Comparison of ENCODE assay signal across 27 cellular contexts in genomic region chr9:21513431-21513830, GRCh38. TPM values are rescaled to one million over a fixed set of nuclear protein-coding genes. Genes with fewer than 3 reads are reported as not detected.
"Had no signal": no experiment of that assay in that cellular context is flagged by ENCODE, and none has a peak within 500 bp of the region (broad histone marks: within the 10 kb centered on the region; RNA-seq: fewer than 3 reads in every experiment).

No MANE protein-coding gene starts in this region.

- H3K27ac Mint-ChIP-seq: activated B cell treated with CpG ODN at 0.5 μM for 24 hours; activated CD4-positive, alpha-beta T cell treated with anti-CD3 and anti-CD28 coated beads, Interleukin-2, amount 10 ng/mL, durations not matched to agents 24 days and 14 days; activated CD8-positive, alpha-beta memory T cell treated with anti-CD3 and anti-CD28 coated beads, Interleukin-2, amount 10 ng/mL, durations not matched to agents 7 days and 5 days; activated naive CD8-positive, alpha-beta T cell; activated T-cell treated with anti-CD3 and anti-CD28 coated beads, Interleukin-2, amount 50 U/mL, for 24 hours; activated T-helper 1 cell treated with anti-CD3 and anti-CD28 coated beads, Interleukin-12 subunit alpha, Interleukin-12 subunit beta, Interleukin-2, Interleukin-4 antibody, amounts not matched to agents 30 ng/mL and 10 ng/mL and 1 ng/mL, durations not matched to agents 14 hours and 24 hours and 36 hours; T-cell had no signal

- H3K9me3 Mint-ChIP-seq: activated B cell treated with CpG ODN at 0.5 μM for 24 hours; activated CD4-positive, alpha-beta T cell treated with anti-CD3 and anti-CD28 coated beads, Interleukin-2, amount 10 ng/mL, durations not matched to agents 24 days and 14 days; activated T-cell treated with anti-CD3 and anti-CD28 coated beads, Interleukin-2, amount 50 U/mL, for 24 hours; activated T-helper 1 cell treated with anti-CD3 and anti-CD28 coated beads, Interleukin-12 subunit alpha, Interleukin-12 subunit beta, Interleukin-2, Interleukin-4 antibody, amounts not matched to agents 30 ng/mL and 10 ng/mL and 1 ng/mL, durations not matched to agents 14 hours and 24 hours and 36 hours; T-cell had no signal

- H3K27me3 ChIP-seq: brain microvascular endothelial cell had no signal

- ATAC-seq: activated CD8-positive, alpha-beta memory T cell treated with anti-CD3 and anti-CD28 coated beads, Interleukin-2, amount 10 ng/mL, durations not matched to agents 7 days and 5 days; Right ventricle myocardium inferior; T-cell had no signal

- H3K4me1 Mint-ChIP-seq: activated B cell treated with CpG ODN at 0.5 μM for 24 hours; activated CD4-positive, alpha-beta T cell treated with anti-CD3 and anti-CD28 coated beads, Interleukin-2, amount 10 ng/mL, durations not matched to agents 24 days and 14 days; activated CD8-positive, alpha-beta memory T cell treated with anti-CD3 and anti-CD28 coated beads, Interleukin-2, amount 10 ng/mL, durations not matched to agents 7 days and 5 days had no signal

- DNase-seq: activated B cell treated with CpG ODN at 0.5 μM for 24 hours; activated CD4-positive, alpha-beta T cell treated with anti-CD3 and anti-CD28 coated beads for 1 hour; activated CD4-positive, alpha-beta T cell treated with anti-CD3 and anti-CD28 coated beads, Interleukin-2, amount 10 ng/mL, durations not matched to agents 24 days and 14 days; activated CD4-positive, alpha-beta T cell treated with anti-CD3 and anti-CD28 coated beads, Interleukin-2, amount 50 U/mL, for 48 hours; activated CD8-positive, alpha-beta memory T cell treated with anti-CD3 and anti-CD28 coated beads, Interleukin-2, amount 10 ng/mL, durations not matched to agents 7 days and 5 days; activated effector memory CD4-positive, alpha-beta T cell treated with Interleukin-2 at 50 U/mL for 16 hours; activated naive CD4-positive, alpha-beta T cell; activated T-cell treated with anti-CD3 and anti-CD28 coated beads, Interleukin-2, amount 50 U/mL, for 24 hours; brain microvascular endothelial cell; caudate nucleus; MM.1S; NCI-H1105; NCI-H1436; NCI-H1694 treated with DMSO at 0.1 percent for 48 hours; NCI-H2029 treated with DMSO at 0.1 percent for 48 hours; NCI-H345; NCI-H510A treated with DMSO at 0.1 percent for 48 hours; NCI-H69; NK-92 treated with Interleukin-12 subunit alpha and Interleukin-12 subunit beta, amount 100 ng/mL, for 24 hours; T-cell; T-helper 2 cell; T1000 had no signal

- H3K36me3 ChIP-seq: brain microvascular endothelial cell had no signal

- H3K27ac ChIP-seq: brain microvascular endothelial cell, KMS-11, SK-N-MC had no signal

- H3K27me3 Mint-ChIP-seq: activated B cell treated with CpG ODN at 0.5 μM for 24 hours; activated CD8-positive, alpha-beta memory T cell treated with anti-CD3 and anti-CD28 coated beads, Interleukin-2, amount 10 ng/mL, durations not matched to agents 7 days and 5 days; activated naive CD8-positive, alpha-beta T cell; activated T-cell treated with anti-CD3 and anti-CD28 coated beads, Interleukin-2, amount 50 U/mL, for 24 hours; T-cell had no signal

- H3K4me3 Mint-ChIP-seq: activated B cell treated with CpG ODN at 0.5 μM for 24 hours; activated CD4-positive, alpha-beta T cell treated with anti-CD3 and anti-CD28 coated beads, Interleukin-2, amount 10 ng/mL, durations not matched to agents 24 days and 14 days; activated CD8-positive, alpha-beta memory T cell treated with anti-CD3 and anti-CD28 coated beads, Interleukin-2, amount 10 ng/mL, durations not matched to agents 7 days and 5 days; activated naive CD8-positive, alpha-beta T cell; activated T-cell treated with anti-CD3 and anti-CD28 coated beads, Interleukin-2, amount 50 U/mL, for 24 hours; activated T-helper 1 cell treated with anti-CD3 and anti-CD28 coated beads, Interleukin-12 subunit alpha, Interleukin-12 subunit beta, Interleukin-2, Interleukin-4 antibody, amounts not matched to agents 30 ng/mL and 10 ng/mL and 1 ng/mL, durations not matched to agents 14 hours and 24 hours and 36 hours; T-cell had no signal

- H3K9ac ChIP-seq: KMS-11 had no signal

- H3K4me2 ChIP-seq: KMS-11 had no signal

- H3K4me3 ChIP-seq: SK-N-MC had no signal

- H3K36me3 Mint-ChIP-seq: activated CD8-positive, alpha-beta memory T cell treated with anti-CD3 and anti-CD28 coated beads, Interleukin-2, amount 10 ng/mL, durations not matched to agents 7 days and 5 days; T-cell had no signal

RNA-seq across cellular contexts. Expression of gene IFNE, which starts 31.3 kb away (rescaled TPM):
- total RNA-seq: activated B cell treated with CpG ODN at 0.5 μM for 24 hours; activated CD4-positive, alpha-beta T cell treated with anti-CD3 and anti-CD28 coated beads, Interleukin-2, amount 10 ng/mL, durations not matched to agents 24 days and 14 days; activated CD8-positive, alpha-beta memory T cell treated with anti-CD3 and anti-CD28 coated beads, Interleukin-2, amount 10 ng/mL, durations not matched to agents 7 days and 5 days; activated T-helper 1 cell treated with anti-CD3 and anti-CD28 coated beads, Interleukin-12 subunit alpha, Interleukin-12 subunit beta, Interleukin-2, Interleukin-4 antibody, amounts not matched to agents 30 ng/mL and 10 ng/mL and 1 ng/mL, durations not matched to agents 14 hours and 24 hours and 36 hours; Right ventricle myocardium inferior had no signal
